Comparison of ENCODE assay signal across 21 cellular contexts in the genomic region with DNA sequence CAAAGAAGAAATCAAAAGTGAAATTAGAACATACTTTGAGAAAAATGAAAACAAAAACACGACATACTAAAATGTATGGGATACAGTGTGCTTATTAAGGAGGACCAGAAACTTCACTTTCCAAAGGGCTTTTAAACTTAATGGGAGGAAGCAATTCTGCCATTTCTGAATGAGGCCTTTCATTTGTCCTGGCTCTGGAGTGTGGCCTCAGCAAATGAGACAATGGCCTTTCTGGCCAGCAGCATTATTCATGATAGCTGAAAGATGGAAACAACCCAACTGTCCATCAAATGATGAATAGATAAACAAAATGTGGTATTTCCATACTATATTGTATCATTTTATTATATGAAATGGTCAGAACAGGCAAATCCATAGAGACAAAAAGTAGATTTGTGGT.
DNase-seq lines count a peak whose midpoint lies in the region; ATAC-seq and TF ChIP-seq lines count a peak whose summit lies in the region.
"Had no signal": no experiment of that assay in that cellular context is flagged by ENCODE, and none has a peak within 500 bp of the region (broad histone marks: within the 10 kb centered on the region; RNA-seq: fewer than 3 reads in every experiment).

No MANE protein-coding gene starts in this region.

- H3K27me3 ChIP-seq in dorsolateral prefrontal cortex = no peaks in the 10 kb centered on the region

- intact Hi-C loops in dorsolateral prefrontal cortex (cut with DNase I) = loop anchor here in 1 of 2 donors (10.0 kb wide), 1 partner anchor 52 kb away; no protein-coding TSS in a partner anchor

- H3K27ac ChIP-seq in dorsolateral prefrontal cortex = peak overlapping the region in 39 of 59 donors; percentile 1 to 81 (median 52)
- H3K27ac ChIP-seq: GM23248, RWPE1 had no signal

- DNase-seq in COLO829 (ENCODE audit: low spot score) = peak; percentile 65
- DNase-seq in dorsolateral prefrontal cortex = peak in 5 of 10 donors; percentile 30 to 66 (median 52)
- peak; percentile 89 for DNase-seq in midbrain (lab: John Stamatoyannopoulos, UW)
- peak; percentile 88 for DNase-seq in putamen (ENCODE audit: low spot score)
- DNase-seq in activated effector memory CD4-positive, alpha-beta T cell treated with anti-CD3 and anti-CD28 coated beads, Interleukin-2, amount 50 U/mL, for 16 hours = no peak
- no peak for DNase-seq in NCI-H1694 (lab: John Stamatoyannopoulos, UW)
- DNase-seq: ACHN; AML-193; CD4-positive, CD25-positive, alpha-beta regulatory T cell; EL; GM23248; HCEC 1CT; Kasumi-1; MM.1S; NCI-H1105; NCI-H187; NCI-H446; NCI-H69; OCI-M1 had no signal

- H3K4me3 ChIP-seq in dorsolateral prefrontal cortex = peak overlapping the region in 3 of 59 donors; percentile 10 to 31 (median 17)
- H3K4me3 ChIP-seq: GM23248 had no signal

- ATAC-seq in GM19324 (IDR thresholded peaks at IDR 0.05; ENCODE audit: low FRiP score, unreplicated experiment) = no peak

- TF ChIP-seq CTCF in dorsolateral prefrontal cortex (IDR thresholded peaks at IDR 0.05 in 54 of 56, conservative IDR thresholded peaks at IDR 0.05 in 2 of 56; ENCODE audit: low read depth in 1 of 56, partially characterized antibody in 56 of 56) = peak in 7 of 56 donors; percentile 18 to 48 (median 22)

Comparison
In these comparisons a context has a peak if more than half of its experiments do, and no peak if none do; other contexts are left out.
1. DNase-seq: peak in COLO829 (single experiment), midbrain (single experiment) and putamen (single experiment); none in activated effector memory CD4-positive, alpha-beta T cell treated with anti-CD3 and anti-CD28 coated beads, Interleukin-2, amount 50 U/mL, for 16 hours (single experiment) and NCI-H1694 (single experiment).